In genomic region chr13:112810608-112811007, GRCh38 we compare ENCODE assay signal across 5 cellular contexts.
"Had no signal": no experiment of that assay in that cellular context is flagged by ENCODE, and none has a peak within 500 bp of the region (broad histone marks: within the 10 kb centered on the region; RNA-seq: fewer than 3 reads in every experiment).

No MANE protein-coding gene starts in this region.

- DNase-seq: H9, HCEC 1CT, IMR-90 had no signal

- H3K27ac Mint-ChIP-seq: GM23338, H9 had no signal

- H3K4me3 Mint-ChIP-seq: GM23338, H9 had no signal

- ATAC-seq: GM23338, K562 had no signal
